Comparison of ENCODE assay signal across 23 cellular contexts in genomic region chr16:12145918-12146317, GRCh38.
DNase-seq lines count a peak whose midpoint lies in the region; ATAC-seq, FAIRE-seq and TF ChIP-seq lines count a peak whose summit lies in the region.
"Had no signal": no experiment of that assay in that cellular context is flagged by ENCODE, and none has a peak within 500 bp of the region (broad histone marks: within the 10 kb centered on the region; RNA-seq: fewer than 3 reads in every experiment).

No MANE protein-coding gene starts in this region.

- WGBS in mesendoderm (ENCODE audit: extremely low coverage, insufficient coverage, low lambda C conversion rate): no CpG with 5 or more reads among the region's 5 CpGs

- no peaks in the 10 kb centered on the region for H3K9me3 ChIP-seq in astrocyte (ENCODE audit: insufficient read depth, low read depth, low read length)
- H3K9me3 ChIP-seq in naive thymus-derived CD4-positive, alpha-beta T cell (ENCODE audit: control insufficient read depth in 2 of 3, low read length in 3 of 3): no peaks in the 10 kb centered on the region
- H3K9me3 ChIP-seq: Peyer's patch had no signal

- H2BK15ac ChIP-seq in mesendoderm (replicated peaks; ENCODE audit: low read depth): no peak overlapping the region

- H3K18ac ChIP-seq in mesendoderm (ENCODE audit: low read length): no peak overlapping the region

- peaks cover 4% of the 10 kb centered on the region for H4K20me1 ChIP-seq in astrocyte (ENCODE audit: insufficient read depth, low read length)

- no peak for FAIRE-seq in astrocyte (lab: Jason Lieb, UNC)
- FAIRE-seq: G401.6, GM19239 had no signal

- H3K27me3 Mint-ChIP-seq in astrocyte (ENCODE audit: low read depth, unreplicated experiment) (no peaks in the 10 kb centered on the region), mesothelial cell of epicardium (ENCODE audit: low read depth) (peaks cover 2% of the 10 kb centered on the region)
- H3K27me3 Mint-ChIP-seq in naive thymus-derived CD4-positive, alpha-beta T cell: no peaks in the 10 kb centered on the region
- H3K27me3 Mint-ChIP-seq: CD4-positive, CD25-positive, alpha-beta regulatory T cell had no signal

- H3K36me3 Mint-ChIP-seq in astrocyte (ENCODE audit: low read depth, unreplicated experiment) (peaks cover 13% of the 10 kb centered on the region), mesothelial cell of epicardium (no peaks in the 10 kb centered on the region)
- H3K36me3 Mint-ChIP-seq in naive thymus-derived CD4-positive, alpha-beta T cell: peaks cover 0 to 29% (median 9%) of the 10 kb centered on the region in 5 donors

- H4K8ac ChIP-seq in mesendoderm (ENCODE audit: low read depth, low read length): no peak overlapping the region

- CTCF ChIA-PET in naive thymus-derived CD4-positive, alpha-beta T cell (lab: Charles Lee): interaction anchor here (2.7 kb wide), 1 partner anchor 51 kb away, joined by 9 read pairs; no protein-coding TSS in a partner anchor

- H3K4me1 ChIP-seq in astrocyte (ENCODE audit: insufficient read depth, low read length) (no peaks in the 10 kb centered on the region), mesendoderm (ENCODE audit: control insufficient read depth, low read depth, low read length) (no peaks in the 10 kb centered on the region)
- H3K4me1 ChIP-seq in naive thymus-derived CD4-positive, alpha-beta T cell (ENCODE audit: control insufficient read depth in 2 of 2, insufficient read depth in 2 of 2, low read length in 2 of 2): peaks cover 0 to 16% of the 10 kb centered on the region in 2 donors
- H3K4me1 ChIP-seq: Peyer's patch had no signal

- no peak overlapping the region for H4K5ac ChIP-seq in mesendoderm (ENCODE audit: low read length)

- no peak overlapping the region for H2BK120ac ChIP-seq in mesendoderm (ENCODE audit: low read depth, low read length)

- H3K4me3 Mint-ChIP-seq in astrocyte (ENCODE audit: unreplicated experiment) (no peak overlapping the region), mesothelial cell of epicardium (no peak overlapping the region)
- H3K4me3 Mint-ChIP-seq in naive thymus-derived CD4-positive, alpha-beta T cell: no peak overlapping the region
- H3K4me3 Mint-ChIP-seq: CD4-positive, CD25-positive, alpha-beta regulatory T cell had no signal

- H2AFZ ChIP-seq in astrocyte (ENCODE audit: low read depth, low read length): no peak overlapping the region

- H3K9me3 Mint-ChIP-seq in astrocyte (ENCODE audit: unreplicated experiment): no peaks in the 10 kb centered on the region
- H3K9me3 Mint-ChIP-seq in mesothelial cell of epicardium: no peaks in the 10 kb centered on the region
- no peaks in the 10 kb centered on the region for H3K9me3 Mint-ChIP-seq in naive thymus-derived CD4-positive, alpha-beta T cell
- H3K9me3 Mint-ChIP-seq: CD4-positive, CD25-positive, alpha-beta regulatory T cell had no signal

- DNase-seq in NAMALWA (ENCODE audit: low spot score) (peak; percentile 85), astrocyte (ENCODE audit: low read depth) (peak; percentile 52), mesendoderm (peak; percentile 49), mesothelial cell of epicardium (ENCODE audit: low spot score in 2 of 2, unreplicated experiment in 2 of 2) (no peak)
- DNase-seq in naive thymus-derived CD4-positive, alpha-beta T cell: no peak
- DNase-seq in NK-92 treated with Interleukin-12 subunit alpha and Interleukin-12 subunit beta, amount 100 ng/mL, for 24 hours (lab: John Stamatoyannopoulos, UW): no peak
- DNase-seq: ACHN; AML-193; CD4-positive, CD25-positive, alpha-beta regulatory T cell; COR-L47; DMS 273 treated with DMSO at 0.1 percent for 48 hours; GOT3; KG1; MV-4-11; NCI-H1417; NCI-H187 treated with DMSO at 0.1 percent for 48 hours; NCI-H226; NCI-H524; Peyer's patch had no signal

- H3K27ac ChIP-seq in astrocyte (ENCODE audit: low read depth, low read length) (no peak overlapping the region), mesendoderm (ENCODE audit: low read depth, low read length) (no peak overlapping the region)
- H3K27ac ChIP-seq in naive thymus-derived CD4-positive, alpha-beta T cell (ENCODE audit: low read depth, low read length): no peak overlapping the region
- H3K27ac ChIP-seq: Peyer's patch, SK-N-MC had no signal

- ATAC-seq in naive thymus-derived CD4-positive, alpha-beta T cell: no peak
- ATAC-seq in HG03095 (IDR thresholded peaks at IDR 0.05; ENCODE audit: unreplicated experiment): no peak

- H3K4ac ChIP-seq in mesendoderm (ENCODE audit: low read depth, low read length): no peak overlapping the region

- H3K4me1 Mint-ChIP-seq in astrocyte (ENCODE audit: low read depth, unreplicated experiment): peaks cover 13% of the 10 kb centered on the region
- H3K4me1 Mint-ChIP-seq in mesothelial cell of epicardium: peaks cover 16% of the 10 kb centered on the region
- H3K4me1 Mint-ChIP-seq in naive thymus-derived CD4-positive, alpha-beta T cell: peaks cover 9 to 43% (median 32%) of the 10 kb centered on the region in 7 donors

- H3K4me3 ChIP-seq in astrocyte (ENCODE audit: insufficient read depth, low read depth, low read length): no peak overlapping the region
- no peak overlapping the region for H3K4me3 ChIP-seq in mesendoderm (ENCODE audit: low read length)
- H3K4me3 ChIP-seq in naive thymus-derived CD4-positive, alpha-beta T cell (ENCODE audit: low read length): no peak overlapping the region
- H3K4me3 ChIP-seq: Peyer's patch, SK-N-MC had no signal

- H3K4me2 ChIP-seq in astrocyte (ENCODE audit: low read length) (no peak overlapping the region), mesendoderm (ENCODE audit: low read length) (no peak overlapping the region)

- H3K27me3 ChIP-seq in astrocyte (ENCODE audit: insufficient read depth, low read length): no peaks in the 10 kb centered on the region
- H3K27me3 ChIP-seq in mesendoderm (ENCODE audit: insufficient read depth, low read length, poor library complexity): no peaks in the 10 kb centered on the region
- no peaks in the 10 kb centered on the region for H3K27me3 ChIP-seq in naive thymus-derived CD4-positive, alpha-beta T cell (ENCODE audit: control insufficient read depth in 2 of 2, insufficient read depth in 2 of 2, low read length in 2 of 2)
- H3K27me3 ChIP-seq: Peyer's patch had no signal

- POLR2A ChIA-PET in naive thymus-derived CD4-positive, alpha-beta T cell (lab: Charles Lee): no interaction called here

- TF ChIP-seq CTCF in astrocyte (IDR thresholded peaks at IDR 0.05; ENCODE audit: insufficient read depth, low read depth, low read length) (no peak), mesothelial cell of epicardium (IDR thresholded peaks at IDR 0.05; ENCODE audit: unreplicated experiment) (no peak)

- H3K56ac ChIP-seq in mesendoderm (ENCODE audit: low read length): no peak overlapping the region

- H3K9ac ChIP-seq in astrocyte (ENCODE audit: low read length) (no peak overlapping the region), mesendoderm (ENCODE audit: low read length) (no peak overlapping the region)

- intact Hi-C loops in naive thymus-derived CD4-positive, alpha-beta T cell (cut with micrococcal nuclease): no loop called here

- no peak overlapping the region for H2BK5ac ChIP-seq in mesendoderm (ENCODE audit: low read length)

- no peak overlapping the region for H3K23ac ChIP-seq in mesendoderm (ENCODE audit: low read length)

- H3K27ac Mint-ChIP-seq in astrocyte (ENCODE audit: unreplicated experiment) (no peak overlapping the region), mesothelial cell of epicardium (no peak overlapping the region)
- H3K27ac Mint-ChIP-seq in naive thymus-derived CD4-positive, alpha-beta T cell: peak overlapping the region in 4 of 9 donors; percentile 9 to 45 (median 42)

- H3K36me3 ChIP-seq in astrocyte (ENCODE audit: insufficient read depth, low read length) (no peaks in the 10 kb centered on the region), mesendoderm (ENCODE audit: control insufficient read depth, insufficient read depth, low read length) (no peaks in the 10 kb centered on the region)
- H3K36me3 ChIP-seq in naive thymus-derived CD4-positive, alpha-beta T cell (ENCODE audit: control insufficient read depth in 2 of 3, insufficient read depth in 3 of 3, low read length in 3 of 3): peaks cover 0 to 6% (median 0%) of the 10 kb centered on the region in 3 experiments
- H3K36me3 ChIP-seq: Peyer's patch had no signal

- no peaks in the 10 kb centered on the region for H3K79me1 ChIP-seq in mesendoderm (ENCODE audit: low read length)

- H3K79me2 ChIP-seq in astrocyte (ENCODE audit: insufficient read depth, low read length) (no peaks in the 10 kb centered on the region), mesendoderm (ENCODE audit: control insufficient read depth, insufficient read depth, low read length) (no peaks in the 10 kb centered on the region)

- H2AK5ac ChIP-seq in mesendoderm (ENCODE audit: low read length): no peak overlapping the region

Comparison
In these comparisons a context has a peak if more than half of its experiments do, and no peak if none do; other contexts are left out.
1. DNase-seq: peak in NAMALWA (single experiment), astrocyte (single experiment) and mesendoderm (single experiment); none in mesothelial cell of epicardium (0 of 2), naive thymus-derived CD4-positive, alpha-beta T cell (0 of 9) and NK-92 treated with Interleukin-12 subunit alpha and Interleukin-12 subunit beta, amount 100 ng/mL, for 24 hours (single experiment).